In the genomic region with DNA sequence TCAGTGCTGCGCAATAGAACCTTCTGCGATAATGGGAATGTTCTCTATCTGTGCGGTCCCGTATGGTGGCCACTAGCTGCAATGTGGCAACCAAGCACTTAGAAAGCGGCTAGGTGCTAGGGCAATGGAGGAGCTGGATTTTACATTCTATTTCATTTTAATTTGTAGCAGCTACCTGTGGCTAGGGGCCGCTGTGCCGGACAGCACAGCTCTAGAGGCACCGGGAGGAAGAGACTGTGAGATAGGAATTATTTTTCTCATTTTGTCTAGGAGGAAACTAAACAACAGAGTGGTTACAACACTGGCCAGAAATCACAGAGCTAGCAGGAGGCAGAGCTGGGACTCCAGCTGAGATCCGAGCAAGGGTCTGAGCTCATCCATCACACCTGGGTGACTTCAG, we compare ENCODE assay signal across 27 cellular contexts.
"Had no signal": no experiment of that assay in that cellular context is flagged by ENCODE, and none has a peak within 500 bp of the region (broad histone marks: within the 10 kb centered on the region; RNA-seq: fewer than 3 reads in every experiment).

No MANE protein-coding gene starts in this region.

- H3K4me1 Mint-ChIP-seq: naive B cell; stimulated activated naive B cell treated with anti-CD40 and anti-IgM and Interleukin-4, amounts not matched to agents 10 μg/mL and 1 μg/mL and 100 μg/mL, for 72 hours had no signal

- H3K4me3 ChIP-seq: esophagus squamous epithelium, heart right ventricle, left lung, mucosa of descending colon, ovary, right atrium auricular region, smooth muscle cell, thoracic aorta, tibial nerve, upper lobe of left lung had no signal

- DNase-seq: effector memory CD4-positive, alpha-beta T cell; erythroblast; esophagus squamous epithelium; foreskin melanocyte; glutamatergic neuron; heart right ventricle; hippocampal formation; left cardiac atrium; left lung; mesenchymal stem cell; mucosa of descending colon; naive B cell; occipital lobe; ovary; stimulated activated CD4-positive, alpha-beta T cell treated with anti-CD3 and anti-CD28 coated beads, Interleukin-2, amount 100 ng/mL, for 24 hours; stimulated activated naive B cell treated with anti-CD40 and anti-IgM and Interleukin-4, amounts not matched to agents 10 μg/mL and 1 μg/mL and 100 μg/mL, for 72 hours had no signal

- H3K4me2 ChIP-seq: smooth muscle cell had no signal

- H3K27ac ChIP-seq: esophagus squamous epithelium, heart right ventricle, left lung, right atrium auricular region, thoracic aorta, tibial nerve, upper lobe of left lung had no signal

- H3K9me3 Mint-ChIP-seq: dendritic cell treated with granulocyte-macrophage colony-stimulating factor and Interleukin-4, amounts not matched to agents 40 ng/mL and 50 ng/mL, for 4 days; mesothelial cell of epicardium; naive B cell; natural killer cell treated with Interleukin-12 subunit alpha and Interleukin-12 subunit beta and Interleukin-15 and Interleukin-18, amount 100 ng/mL, for 72 hours; stimulated activated naive B cell treated with anti-CD40 and anti-IgM and Interleukin-4, amounts not matched to agents 10 μg/mL and 1 μg/mL and 100 μg/mL, for 72 hours; stimulated activated naive CD8-positive, alpha-beta T cell treated with anti-CD3 and anti-CD28 coated beads, Interleukin-15, Interleukin-2, amounts not matched to agents 100 ng/mL and 50 ng/mL, for 24 hours had no signal

- H3K27me3 Mint-ChIP-seq: naive B cell; stimulated activated naive B cell treated with anti-CD40 and anti-IgM and Interleukin-4, amounts not matched to agents 10 μg/mL and 1 μg/mL and 100 μg/mL, for 72 hours; stimulated activated naive CD8-positive, alpha-beta T cell treated with anti-CD3 and anti-CD28 coated beads, Interleukin-15, Interleukin-2, amounts not matched to agents 100 ng/mL and 50 ng/mL, for 24 hours had no signal

- H3K9me3 ChIP-seq: esophagus squamous epithelium, heart right ventricle, left lung, mucosa of descending colon, ovary, right atrium auricular region, thoracic aorta, tibial nerve, upper lobe of left lung had no signal

- H3K4me3 Mint-ChIP-seq: dendritic cell treated with granulocyte-macrophage colony-stimulating factor and Interleukin-4, amounts not matched to agents 40 ng/mL and 50 ng/mL, for 4 days; mesothelial cell of epicardium; naive B cell; natural killer cell treated with Interleukin-12 subunit alpha and Interleukin-12 subunit beta and Interleukin-15 and Interleukin-18, amount 100 ng/mL, for 72 hours; stimulated activated naive B cell treated with anti-CD40 and anti-IgM and Interleukin-4, amounts not matched to agents 10 μg/mL and 1 μg/mL and 100 μg/mL, for 72 hours; stimulated activated naive CD8-positive, alpha-beta T cell treated with anti-CD3 and anti-CD28 coated beads, Interleukin-15, Interleukin-2, amounts not matched to agents 100 ng/mL and 50 ng/mL, for 24 hours had no signal

- H3K4me1 ChIP-seq: left lung had no signal

- ATAC-seq: heart right ventricle; left cardiac atrium; left lung; mucosa of descending colon; natural killer cell treated with Interleukin-12 subunit alpha and Interleukin-12 subunit beta and Interleukin-15 and Interleukin-18, amount 100 ng/mL, for 72 hours; sciatic nerve; stimulated activated naive B cell treated with anti-CD40 and anti-IgM and Interleukin-4, amounts not matched to agents 10 μg/mL and 1 μg/mL and 100 μg/mL, for 72 hours had no signal

- H3K27ac Mint-ChIP-seq: dendritic cell treated with granulocyte-macrophage colony-stimulating factor and Interleukin-4, amounts not matched to agents 40 ng/mL and 50 ng/mL, for 4 days; mesothelial cell of epicardium; naive B cell; natural killer cell treated with Interleukin-12 subunit alpha and Interleukin-12 subunit beta and Interleukin-15 and Interleukin-18, amount 100 ng/mL, for 72 hours; progenitor cell of endocrine pancreas; stimulated activated naive B cell treated with anti-CD40 and anti-IgM and Interleukin-4, amounts not matched to agents 10 μg/mL and 1 μg/mL and 100 μg/mL, for 72 hours; stimulated activated naive CD8-positive, alpha-beta T cell treated with anti-CD3 and anti-CD28 coated beads, Interleukin-15, Interleukin-2, amounts not matched to agents 100 ng/mL and 50 ng/mL, for 24 hours had no signal

- H3K27me3 ChIP-seq: esophagus squamous epithelium, heart right ventricle, left lung, ovary, right atrium auricular region, tibial nerve, upper lobe of left lung had no signal

- H3K36me3 ChIP-seq: ovary had no signal

- H3K36me3 Mint-ChIP-seq: naive B cell; natural killer cell treated with Interleukin-12 subunit alpha and Interleukin-12 subunit beta and Interleukin-15 and Interleukin-18, amount 100 ng/mL, for 72 hours; stimulated activated naive B cell treated with anti-CD40 and anti-IgM and Interleukin-4, amounts not matched to agents 10 μg/mL and 1 μg/mL and 100 μg/mL, for 72 hours had no signal
